ENCODE assay signal across 1 cellular context in genomic region chr6:132174919-132175318, GRCh38.
TF ChIP-seq lines count a peak whose summit lies in the region.

No MANE protein-coding gene starts in this region.

TF ChIP-seq in K562, 482 proteins besides CTCF, POLR2A, EP300 and RAD21 (continued from another document):
- TF ChIP-seq CHD7 (IDR thresholded peaks at IDR 0.05; ENCODE audit: low read depth, low read length) (no peak), AFF1 (IDR thresholded peaks at IDR 0.05; ENCODE audit: low read depth in 1 of 2, partially characterized antibody in 2 of 2) (no peak)
